15 cellular contexts compared by ENCODE assay signal in genomic region chr7:90459888-90460287, GRCh38. TPM values are rescaled to one million over a fixed set of nuclear protein-coding genes. Genes with fewer than 3 reads are reported as not detected.
DNase-seq lines count a peak whose midpoint lies in the region; TF ChIP-seq lines count a peak whose summit lies in the region.
"Had no signal": no experiment of that assay in that cellular context is flagged by ENCODE, and none has a peak within 500 bp of the region (broad histone marks: within the 10 kb centered on the region; RNA-seq: fewer than 3 reads in every experiment).

No MANE protein-coding gene starts in this region.

- H3K27me3 ChIP-seq in BJ (ENCODE audit: control insufficient read depth, insufficient read depth, low read length) (no peaks in the 10 kb centered on the region; the same call in 1 of the 2 replicates), SU-DHL-6 (ENCODE audit: low read length) (no peaks in the 10 kb centered on the region), hepatocyte (no peaks in the 10 kb centered on the region), tibial artery (no peaks in the 10 kb centered on the region), esophagus muscularis mucosa (no peaks in the 10 kb centered on the region)

- CTCF ChIA-PET in BJ (lab: Yijun Ruan, JAX) (interaction anchor here (0.6 to 1.2 kb wide), 2 partner anchors 15 to 27 kb away, joined by 3 to 4 read pairs; no protein-coding TSS in a partner anchor), HEK293T (lab: Yijun Ruan, JAX) (interaction anchor here (0.7 kb wide), 1 partner anchor 1088 kb away, joined by 4 read pairs; no protein-coding TSS in a partner anchor)

- no peak overlapping the region for H3K9ac ChIP-seq in SU-DHL-6 (ENCODE audit: low read length)
- H3K9ac ChIP-seq: KMS-11 had no signal

- H3F3A ChIP-seq in SU-DHL-6 (ENCODE audit: insufficient read depth) = no peaks in the 10 kb centered on the region

- POLR2A ChIA-PET in BJ (lab: Charles Lee) (no interaction called here), HEK293T (lab: Yijun Ruan, JAX) (no interaction called here)

- no peak for TF ChIP-seq EP300 in esophagus muscularis mucosa (IDR thresholded peaks at IDR 0.05)

- H3K27ac ChIP-seq in SU-DHL-6 (ENCODE audit: low read depth, low read length) = no peak overlapping the region
- no peak overlapping the region for H3K27ac ChIP-seq in hepatocyte
- H3K27ac ChIP-seq in tibial artery = no peak overlapping the region
- no peak overlapping the region for H3K27ac ChIP-seq in esophagus muscularis mucosa (replicated peaks in 1 of 4)
- H3K27ac ChIP-seq: KMS-11, lower lobe of right lung, skin epidermis had no signal

- H3K4me2 ChIP-seq in SU-DHL-6 (ENCODE audit: low read depth, low read length, poor library complexity, severe bottlenecking) (no peak overlapping the region), hepatocyte (no peak overlapping the region)
- H3K4me2 ChIP-seq: KMS-11 had no signal

- H3K4me3 ChIP-seq in BJ (ENCODE audit: low read depth, low read length) = no peak overlapping the region
- H3K4me3 ChIP-seq in SU-DHL-6 (ENCODE audit: insufficient read depth, low read length, poor library complexity, severe bottlenecking) = no peak overlapping the region
- H3K4me3 ChIP-seq in hepatocyte = no peak overlapping the region
- H3K4me3 ChIP-seq in tibial artery = no peak overlapping the region
- no peak overlapping the region for H3K4me3 ChIP-seq in esophagus muscularis mucosa
- H3K4me3 ChIP-seq: lower lobe of right lung, skin epidermis had no signal

- DNase-seq in BJ (ENCODE audit: low read depth) = no peak
- DNase-seq in HEK293T (ENCODE audit: extremely low spot score) = peak; percentile 16
- no peak for DNase-seq in hepatocyte (ENCODE audit: low spot score)
- no peak for DNase-seq in activated gamma-delta T cell (lab: John Stamatoyannopoulos, UW)
- DNase-seq in tibial artery = no peak
- DNase-seq in occipital lobe (lab: John Stamatoyannopoulos, UW) = no peak
- DNase-seq in esophagus muscularis mucosa (ENCODE audit: extremely low spot score) = no peak
- DNase-seq: erythroblast, lower lobe of right lung had no signal

- intact Hi-C loops in tibial artery (cut with DNase I; ENCODE audit: low total_unique reads) (loop anchor here (10.0 kb wide), 3 partner anchors 165 to 1835 kb away; no protein-coding TSS in a partner anchor), esophagus muscularis mucosa (cut with DNase I) (loop anchor here (10.0 kb wide), 1 partner anchor 165 kb away; no protein-coding TSS in a partner anchor)

- no peak for TF ChIP-seq POLR2A in esophagus muscularis mucosa (IDR thresholded peaks at IDR 0.05; ENCODE audit: low read depth)

- H3K36me3 ChIP-seq in BJ (ENCODE audit: control insufficient read depth, insufficient read depth, low read length) (no peaks in the 10 kb centered on the region), SU-DHL-6 (ENCODE audit: low read length) (no peaks in the 10 kb centered on the region), hepatocyte (replicated peaks; ENCODE audit: insufficient read depth, low read depth) (no peaks in the 10 kb centered on the region), tibial artery (no peaks in the 10 kb centered on the region), esophagus muscularis mucosa (no peaks in the 10 kb centered on the region)
- H3K36me3 ChIP-seq: lower lobe of right lung had no signal

- H4K20me1 ChIP-seq in SU-DHL-6 (ENCODE audit: low read depth, low read length) (no peaks in the 10 kb centered on the region), hepatocyte (ENCODE audit: insufficient read depth, poor library complexity, severe bottlenecking) (no peaks in the 10 kb centered on the region)

- WGBS in hepatocyte (ENCODE audit: low lambda C conversion rate, missing lambda C conversion rate) = 65% methylated on average over 4 of the region's 4 CpGs
- WGBS in esophagus muscularis mucosa = 83% methylated on average over 4 of the region's 4 CpGs

- TF ChIP-seq CTCF in BJ (IDR thresholded peaks at IDR 0.05; ENCODE audit: insufficient read depth, low read depth, low read length) = peak; percentile 28; the same call in 1 of the 2 replicates
- peak; percentile 14 for TF ChIP-seq CTCF in SU-DHL-6 (IDR thresholded peaks at IDR 0.05; ENCODE audit: insufficient read depth, low read length, poor library complexity, severe bottlenecking)
- peak; percentile 19 for TF ChIP-seq CTCF in hepatocyte (IDR thresholded peaks at IDR 0.05; ENCODE audit: poor library complexity)
- TF ChIP-seq CTCF in tibial artery (IDR thresholded peaks at IDR 0.05) = no peak
- no peak for TF ChIP-seq CTCF in esophagus muscularis mucosa (IDR thresholded peaks at IDR 0.05)

- H2AFZ ChIP-seq in SU-DHL-6 (ENCODE audit: low read depth, low read length, severe bottlenecking) = no peak overlapping the region
- no peak overlapping the region for H2AFZ ChIP-seq in hepatocyte

- H3K9me3 ChIP-seq in SU-DHL-6 (ENCODE audit: insufficient read depth, low read length) = peaks cover 10% of the 10 kb centered on the region; the same call in 1 of the 2 replicates
- H3K9me3 ChIP-seq in hepatocyte (ENCODE audit: low read depth) = no peaks in the 10 kb centered on the region
- no peaks in the 10 kb centered on the region for H3K9me3 ChIP-seq in tibial artery
- no peaks in the 10 kb centered on the region for H3K9me3 ChIP-seq in esophagus muscularis mucosa
- H3K9me3 ChIP-seq: lower lobe of right lung had no signal

- H3K79me2 ChIP-seq in SU-DHL-6 (ENCODE audit: insufficient read depth, low read length) (no peaks in the 10 kb centered on the region), hepatocyte (no peaks in the 10 kb centered on the region)

- H3K9me2 ChIP-seq in SU-DHL-6 (replicated peaks; ENCODE audit: insufficient read depth, low read length) = no peaks in the 10 kb centered on the region
- no peaks in the 10 kb centered on the region for H3K9me2 ChIP-seq in hepatocyte (replicated peaks; ENCODE audit: insufficient read depth)

- H3K4me1 ChIP-seq in hepatocyte (ENCODE audit: insufficient read depth) = no peaks in the 10 kb centered on the region
- H3K4me1 ChIP-seq in tibial artery = peaks cover 0 to 21% (median 2%) of the 10 kb centered on the region in 4 donors
- H3K4me1 ChIP-seq in esophagus muscularis mucosa = peaks cover 0 to 15% (median 9%) of the 10 kb centered on the region in 4 donors

TF ChIP-seq in HEK293T, 16 proteins besides CTCF, POLR2A, EP300 and RAD21:
- TF ChIP-seq NFRKB (IDR thresholded peaks at IDR 0.05) = no peak
- TF ChIP-seq PKNOX1 (IDR thresholded peaks at IDR 0.05) = no peak
- TF ChIP-seq TARDBP (IDR thresholded peaks at IDR 0.05) = no peak
- no peak for TF ChIP-seq ELF4 (IDR thresholded peaks at IDR 0.05)
- TF ChIP-seq L3MBTL2 (conservative IDR thresholded peaks at IDR 0.05) = no peak
- TF ChIP-seq CTBP1 (IDR thresholded peaks at IDR 0.05; ENCODE audit: borderline replicate concordance) = no peak
- no peak for TF ChIP-seq ARNT (IDR thresholded peaks at IDR 0.05)
- TF ChIP-seq ZNF384 (IDR thresholded peaks at IDR 0.05) = no peak
- TF ChIP-seq FOXK2 (IDR thresholded peaks at IDR 0.05) = no peak
- no peak for TF ChIP-seq FOXA1 (IDR thresholded peaks at IDR 0.05)
- TF ChIP-seq SUZ12 (IDR thresholded peaks at IDR 0.05) = no peak
- TF ChIP-seq SP1 (IDR thresholded peaks at IDR 0.05) = no peak
- no peak for TF ChIP-seq BHLHE40 (IDR thresholded peaks at IDR 0.05; ENCODE audit: borderline replicate concordance)
- TF ChIP-seq FOXM1 (IDR thresholded peaks at IDR 0.05; ENCODE audit: borderline replicate concordance) = no peak
- TF ChIP-seq HDGF (IDR thresholded peaks at IDR 0.05; ENCODE audit: borderline replicate concordance) = no peak
- TF ChIP-seq LEF1 (IDR thresholded peaks at IDR 0.05; ENCODE audit: borderline replicate concordance) = no peak
TF ChIP-seq in HEK293T: peak in this region for 0.

RNA-seq across cellular contexts. Expression of gene PTTG1IP2, which starts 9.6 kb away (rescaled TPM):
- polyA plus RNA-seq in BJ (2011; rRNA removed) = not detected in 2 replicates
- not detected in 2 replicates for polyA minus RNA-seq in BJ (2011; rRNA and poly(A)+ RNA removed)
- not detected in 2 replicates for total RNA-seq in hepatocyte
- polyA plus RNA-seq in hepatocyte = 0.63 TPM in 1 of 2 replicates, not detected in the other
- not detected for total RNA-seq in occipital lobe
- not detected for total RNA-seq in esophagus muscularis mucosa
- total RNA-seq: activated naive CD4-positive, alpha-beta T cell treated with anti-CD3 and anti-CD28 coated beads, Interleukin-2, amount 50 U/mL, for 72 hours; lower lobe of right lung; neural crest cell; subcutaneous adipose tissue had no signal

RNA-seq across cellular contexts. Expression of gene CLDN12, which starts 56.6 kb away (rescaled TPM):
- 61.8 and 71.0 TPM in 2 replicates for polyA plus RNA-seq in BJ (2011; rRNA removed)
- polyA minus RNA-seq in BJ (2011; rRNA and poly(A)+ RNA removed) = 78.1 and 138 TPM in 2 replicates
- 52.7 and 53.0 TPM in 2 replicates for total RNA-seq in hepatocyte
- polyA plus RNA-seq in hepatocyte = 19.0 and 21.2 TPM in 2 replicates
- total RNA-seq in occipital lobe = 60.8 TPM
- total RNA-seq in esophagus muscularis mucosa = 10 to 100 TPM; 17.6 to 33.6 (median 20.1) TPM

Comparison
In these comparisons a context has a peak if more than half of its experiments do, and no peak if none do; other contexts are left out.
1. CTCF ChIP-seq: peak in BJ (single experiment), SU-DHL-6 (single experiment) and hepatocyte (single experiment); none in tibial artery (0 of 2) and esophagus muscularis mucosa (0 of 3).